8 cellular contexts compared by ENCODE assay signal in the genomic region with DNA sequence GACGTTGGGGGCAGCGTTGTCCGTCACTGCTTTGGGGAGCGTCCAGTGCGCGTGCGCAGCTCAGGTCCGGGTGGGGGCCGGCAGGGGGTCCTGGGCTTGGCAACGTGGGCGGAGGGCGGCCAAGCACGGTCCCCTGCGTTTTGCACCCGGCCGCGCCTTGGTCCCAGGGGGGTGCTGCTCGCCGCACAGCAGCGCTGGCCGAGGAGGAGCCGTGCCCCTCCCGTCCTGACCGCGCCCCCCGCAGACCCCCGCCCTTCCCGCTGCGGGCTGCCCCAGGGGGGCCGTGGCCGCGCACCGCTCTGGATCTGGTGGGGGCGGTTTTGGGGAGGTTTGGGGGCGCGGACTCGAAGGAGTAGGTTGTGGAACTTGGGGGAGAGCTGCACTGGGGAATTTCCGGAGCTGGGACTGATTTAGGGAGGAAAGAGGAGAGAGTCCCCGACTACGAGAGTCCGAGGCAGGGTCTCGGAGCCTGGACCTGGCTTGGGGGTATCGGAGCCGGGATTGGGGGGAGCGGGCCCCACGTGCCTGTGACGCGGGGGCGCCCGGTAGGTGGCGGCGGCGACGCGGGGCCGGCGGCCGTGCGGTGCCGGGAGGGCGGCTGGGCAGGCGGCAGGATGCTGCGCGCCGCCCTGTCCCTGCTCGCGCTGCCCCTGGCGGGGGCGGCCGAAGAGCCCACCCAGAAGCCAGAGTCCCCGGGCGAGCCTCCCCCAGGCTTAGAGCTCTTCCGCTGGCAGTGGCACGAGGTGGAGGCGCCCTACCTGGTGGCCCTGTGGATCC. TPM values are rescaled to one million over a fixed set of nuclear protein-coding genes. Genes with fewer than 3 reads are reported as not detected.
DNase-seq lines count a peak whose midpoint lies in the region; ATAC-seq, FAIRE-seq and TF ChIP-seq lines count a peak whose summit lies in the region.

Gene SLC9A5, plus strand, starts transcription at position 579 of the 777 bp plus-strand sequence. Its CDS starts 36 bp downstream, at position 615.

- H3K27me3 ChIP-seq in ACC112 (ENCODE audit: insufficient read depth, low read length) (no peaks in the 10 kb centered on the region), esophagus (ENCODE audit: control insufficient read depth in 1 of 2, insufficient read depth in 2 of 2, low read length in 2 of 2) (peaks cover 0 to 8% of the 10 kb centered on the region in 2 donors), neural cell (ENCODE audit: insufficient read depth, low read depth, low read length) (peaks cover 49% of the 10 kb centered on the region)

- TF ChIP-seq EP300 in neural cell (conservative IDR thresholded peaks at IDR 0.05; ENCODE audit: poor library complexity, severe bottlenecking) = no peak

- DNase-seq in T-helper 9 cell (peak; percentile 20), NCI-H187 (lab: John Stamatoyannopoulos, UW) (no peak), GM19239 (ENCODE audit: insufficient read length, low spot score) (no peak)

- WGBS in esophagus, 2 donors = 0 to 1% methylated on average over 62 to 75 of the region's 75 CpGs

- H3K36me3 ChIP-seq in ACC112 (ENCODE audit: insufficient read depth, low read length) (no peaks in the 10 kb centered on the region), esophagus (ENCODE audit: control insufficient read depth in 2 of 2, insufficient read depth in 2 of 2, low read length in 1 of 2) (no peaks in the 10 kb centered on the region), neural cell (ENCODE audit: insufficient read depth, low read length) (no peaks in the 10 kb centered on the region)

- TF ChIP-seq CTCF in GM12872 (IDR thresholded peaks at IDR 0.05; ENCODE audit: insufficient read depth, low read depth, low read length) (peak; percentile 20; the same call in 2 of the 3 replicates), neural cell (IDR thresholded peaks at IDR 0.05; ENCODE audit: poor library complexity, severe bottlenecking) (peak; percentile 53)

- H3K9me3 ChIP-seq in esophagus (ENCODE audit: control insufficient read depth in 2 of 2, insufficient read depth in 1 of 2, low read depth in 1 of 2, low read length in 1 of 2) = no peaks in the 10 kb centered on the region
- H3K9me3 ChIP-seq in neural cell (ENCODE audit: low read length) = no peaks in the 10 kb centered on the region

- peak within 1 kb of the TSS; percentile 83 for H3K4me3 ChIP-seq in ACC112 (ENCODE audit: low read depth, low read length)
- H3K4me3 ChIP-seq in esophagus (ENCODE audit: low read depth in 1 of 2, low read length in 2 of 2) = peak within 1 kb of the TSS; percentile 24 to 27
- H3K4me3 ChIP-seq in neural cell (ENCODE audit: low read length) = peak within 1 kb of the TSS; percentile 70

- peak within 1 kb of the TSS; percentile 83 for H2AFZ ChIP-seq in ACC112 (ENCODE audit: low read length, unreplicated experiment)
- H2AFZ ChIP-seq in neural cell (ENCODE audit: low read depth, low read length) = peak within 1 kb of the TSS; percentile 45

- H3K79me2 ChIP-seq in ACC112 (ENCODE audit: control insufficient read depth, insufficient read depth, low read length, unreplicated experiment) (peaks cover 21% of the 10 kb centered on the region), neural cell (replicated peaks; ENCODE audit: insufficient read depth, low read length) (no peaks in the 10 kb centered on the region)

- ATAC-seq in HG02970 (IDR thresholded peaks at IDR 0.05; ENCODE audit: low FRiP score, unreplicated experiment) = no peak

- FAIRE-seq in GM19239 (lab: Jason Lieb, UNC) = no peak

- peak within 1 kb of the TSS; percentile 59 for H3K9ac ChIP-seq in neural cell (ENCODE audit: low read length)

- H3K9me2 ChIP-seq in neural cell (ENCODE audit: insufficient read depth, low read length) = no peaks in the 10 kb centered on the region

- no peaks in the 10 kb centered on the region for H3F3A ChIP-seq in neural cell (ENCODE audit: insufficient read depth, low read length, poor library complexity, severe bottlenecking)

- TF ChIP-seq RAD21 in neural cell (conservative IDR thresholded peaks at IDR 0.05) = no peak

- peak within 1 kb of the TSS; percentile 73 for H3K4me2 ChIP-seq in neural cell (ENCODE audit: low read length)

- H3K27ac ChIP-seq in ACC112 (ENCODE audit: low read depth, low read length) = peak within 1 kb of the TSS; percentile 24
- no peak within 1 kb of the TSS for H3K27ac ChIP-seq in esophagus (ENCODE audit: low read depth in 2 of 2, low read length in 1 of 2)
- no peak within 1 kb of the TSS for H3K27ac ChIP-seq in neural cell (ENCODE audit: low read length)

- no peaks in the 10 kb centered on the region for H4K20me1 ChIP-seq in neural cell (ENCODE audit: insufficient read depth)

- H3K4me1 ChIP-seq in ACC112 (ENCODE audit: control insufficient read depth, insufficient read depth, low read length, unreplicated experiment) (peaks cover 34% of the 10 kb centered on the region), esophagus (ENCODE audit: control insufficient read depth in 2 of 2, insufficient read depth in 2 of 2, low read length in 1 of 2) (peaks cover 9 to 28% of the 10 kb centered on the region in 2 donors)

TF ChIP-seq in neural cell, 6 proteins besides CTCF, POLR2A, EP300 and RAD21:
- TF ChIP-seq MXI1 (conservative IDR thresholded peaks at IDR 0.05; ENCODE audit: poor library complexity, severe bottlenecking) (peak; percentile 17), TAF1 (IDR thresholded peaks at IDR 0.05; ENCODE audit: low read depth) (no peak), SMC3 (conservative IDR thresholded peaks at IDR 0.05; ENCODE audit: poor library complexity) (peak; percentile 16)

RNA-seq across cellular contexts. Expression of gene SLC9A5, which starts in this region (rescaled TPM):
- polyA plus RNA-seq in esophagus (under 1 TPM; 0.11 to 0.43 TPM), neural cell (1.6 and 1.8 TPM in 2 replicates)
- 0.73 and 0.93 TPM in 2 replicates for polyA minus RNA-seq in neural cell

Comparison
In these comparisons a context has a peak if more than half of its experiments do, and no peak if none do; other contexts are left out.
1. H3K4me3 ChIP-seq: peak in every context shown above with its lines; median percentile 83 in ACC112; 70 in neural cell; 26 in esophagus.